Comparison of ENCODE assay signal across 27 cellular contexts in the genomic region with DNA sequence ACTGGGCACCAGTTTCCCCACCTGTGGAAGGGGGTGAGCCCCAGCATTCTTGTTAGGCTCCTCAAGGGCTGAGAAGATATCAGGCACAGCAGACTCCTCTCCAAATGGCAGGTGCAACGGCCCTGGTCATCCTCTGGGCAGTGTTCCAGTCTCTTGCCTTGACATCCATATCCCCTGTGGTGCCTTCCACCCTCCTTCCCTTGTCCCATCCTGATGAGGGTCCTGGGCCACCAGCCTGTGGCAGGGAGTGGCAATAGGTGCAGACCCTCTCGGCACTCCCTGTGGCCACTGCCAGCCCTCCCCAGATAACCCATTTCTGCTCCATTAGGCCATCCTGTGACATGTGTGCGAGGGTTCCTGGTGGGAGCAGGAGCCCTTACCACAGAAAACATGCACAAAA.
"Had no signal": no experiment of that assay in that cellular context is flagged by ENCODE, and none has a peak within 500 bp of the region (broad histone marks: within the 10 kb centered on the region; RNA-seq: fewer than 3 reads in every experiment).

No MANE protein-coding gene starts in this region.

- H3K4me3 ChIP-seq: adrenal gland, body of pancreas, colonic mucosa had no signal

- H3K4me3 Mint-ChIP-seq: activated CD4-positive, alpha-beta memory T cell treated with anti-CD3 and anti-CD28 coated beads for 36 hours; activated CD4-positive, alpha-beta T cell treated with anti-CD3 and anti-CD28 coated beads for 36 hours; activated CD4-positive, alpha-beta T cell treated with anti-CD3 and anti-CD28 coated beads, Interleukin-2, amount 10 ng/mL, durations not matched to agents 24 days and 14 days; activated CD8-positive, alpha-beta memory T cell treated with anti-CD3 and anti-CD28 coated beads, Interleukin-2, amount 10 ng/mL, durations not matched to agents 7 days and 5 days; activated CD8-positive, alpha-beta T cell treated with anti-CD3 and anti-CD28 coated beads, Interleukin-2, amount 10 ng/mL, durations not matched to agents 7 days and 5 days; activated naive CD4-positive, alpha-beta T cell treated with anti-CD3 and anti-CD28 coated beads for 36 hours; activated naive CD4-positive, alpha-beta T cell treated with anti-CD3 and anti-CD28 coated beads, Interleukin-2, amount 50 U/mL, for 24 hours; activated naive CD8-positive, alpha-beta T cell treated with anti-CD3 and anti-CD28 coated beads for 36 hours; activated naive CD8-positive, alpha-beta T cell treated with anti-CD3 and anti-CD28 coated beads, Interleukin-2, amount 50 U/mL, for 24 hours; activated T-helper 1 cell treated with anti-CD3 and anti-CD28 coated beads, Interleukin-12 subunit alpha, Interleukin-12 subunit beta, Interleukin-2, Interleukin-4 antibody, amounts not matched to agents 30 ng/mL and 10 ng/mL and 1 ng/mL, durations not matched to agents 14 hours and 24 hours and 36 hours had no signal

- H3K36me3 ChIP-seq: adrenal gland, colonic mucosa had no signal

- H3K9me3 Mint-ChIP-seq: activated CD4-positive, alpha-beta memory T cell treated with anti-CD3 and anti-CD28 coated beads for 36 hours; activated CD4-positive, alpha-beta T cell treated with anti-CD3 and anti-CD28 coated beads, Interleukin-2, amount 10 ng/mL, durations not matched to agents 24 days and 14 days; activated naive CD4-positive, alpha-beta T cell treated with anti-CD3 and anti-CD28 coated beads for 36 hours; activated naive CD4-positive, alpha-beta T cell treated with anti-CD3 and anti-CD28 coated beads, Interleukin-2, amount 50 U/mL, for 24 hours; activated naive CD8-positive, alpha-beta T cell treated with anti-CD3 and anti-CD28 coated beads for 36 hours; activated naive CD8-positive, alpha-beta T cell treated with anti-CD3 and anti-CD28 coated beads, Interleukin-2, amount 50 U/mL, for 24 hours; activated T-helper 1 cell treated with anti-CD3 and anti-CD28 coated beads, Interleukin-12 subunit alpha, Interleukin-12 subunit beta, Interleukin-2, Interleukin-4 antibody, amounts not matched to agents 30 ng/mL and 10 ng/mL and 1 ng/mL, durations not matched to agents 14 hours and 24 hours and 36 hours; activated T-helper 2 cell treated with anti-CD3 and anti-CD28 coated beads, Interferon-gamma antibody, Interleukin-2, Interleukin-4, amounts not matched to agents 10 μg/mL and 5 μg/mL and 100 μg/mL, durations not matched to agents 14 hours and 24 hours and 36 hours had no signal

- H3K27ac Mint-ChIP-seq: activated CD4-positive, alpha-beta memory T cell treated with anti-CD3 and anti-CD28 coated beads for 36 hours; activated CD4-positive, alpha-beta T cell treated with anti-CD3 and anti-CD28 coated beads for 36 hours; activated CD4-positive, alpha-beta T cell treated with anti-CD3 and anti-CD28 coated beads, Interleukin-2, amount 10 ng/mL, durations not matched to agents 24 days and 14 days; activated CD8-positive, alpha-beta memory T cell treated with anti-CD3 and anti-CD28 coated beads, Interleukin-2, amount 10 ng/mL, durations not matched to agents 7 days and 5 days; activated CD8-positive, alpha-beta T cell treated with anti-CD3 and anti-CD28 coated beads, Interleukin-2, amount 10 ng/mL, durations not matched to agents 7 days and 5 days; activated naive CD4-positive, alpha-beta T cell treated with anti-CD3 and anti-CD28 coated beads for 36 hours; activated naive CD4-positive, alpha-beta T cell treated with anti-CD3 and anti-CD28 coated beads, Interleukin-2, amount 50 U/mL, for 24 hours; activated naive CD8-positive, alpha-beta T cell treated with anti-CD3 and anti-CD28 coated beads for 36 hours; activated naive CD8-positive, alpha-beta T cell treated with anti-CD3 and anti-CD28 coated beads, Interleukin-2, amount 50 U/mL, for 24 hours; activated T-helper 1 cell treated with anti-CD3 and anti-CD28 coated beads, Interleukin-12 subunit alpha, Interleukin-12 subunit beta, Interleukin-2, Interleukin-4 antibody, amounts not matched to agents 30 ng/mL and 10 ng/mL and 1 ng/mL, durations not matched to agents 14 hours and 24 hours and 36 hours; activated T-helper 2 cell treated with anti-CD3 and anti-CD28 coated beads, Interferon-gamma antibody, Interleukin-2, Interleukin-4, amounts not matched to agents 10 μg/mL and 5 μg/mL and 100 μg/mL, durations not matched to agents 14 hours and 24 hours and 36 hours had no signal

- H3K27me3 Mint-ChIP-seq: activated CD4-positive, alpha-beta T cell treated with anti-CD3 and anti-CD28 coated beads, Interleukin-2, amount 10 ng/mL, durations not matched to agents 24 days and 14 days; activated CD8-positive, alpha-beta memory T cell treated with anti-CD3 and anti-CD28 coated beads, Interleukin-2, amount 10 ng/mL, durations not matched to agents 7 days and 5 days; activated naive CD8-positive, alpha-beta T cell treated with anti-CD3 and anti-CD28 coated beads for 36 hours; activated naive CD8-positive, alpha-beta T cell treated with anti-CD3 and anti-CD28 coated beads, Interleukin-2, amount 50 U/mL, for 24 hours had no signal

- H3K27ac ChIP-seq: adrenal gland, body of pancreas, colonic mucosa had no signal

- H3K9me3 ChIP-seq: adrenal gland, body of pancreas, colonic mucosa had no signal

- H3K27me3 ChIP-seq: adrenal gland, body of pancreas, colonic mucosa had no signal

- FAIRE-seq: frontal cortex had no signal

- H3K4me1 ChIP-seq: adrenal gland, body of pancreas, colonic mucosa had no signal

- H3K4me1 Mint-ChIP-seq: activated CD4-positive, alpha-beta T cell treated with anti-CD3 and anti-CD28 coated beads for 36 hours; activated CD4-positive, alpha-beta T cell treated with anti-CD3 and anti-CD28 coated beads, Interleukin-2, amount 10 ng/mL, durations not matched to agents 24 days and 14 days; activated CD8-positive, alpha-beta memory T cell treated with anti-CD3 and anti-CD28 coated beads, Interleukin-2, amount 10 ng/mL, durations not matched to agents 7 days and 5 days; activated naive CD4-positive, alpha-beta T cell treated with anti-CD3 and anti-CD28 coated beads, Interleukin-2, amount 50 U/mL, for 24 hours; activated naive CD8-positive, alpha-beta T cell treated with anti-CD3 and anti-CD28 coated beads for 36 hours; activated naive CD8-positive, alpha-beta T cell treated with anti-CD3 and anti-CD28 coated beads, Interleukin-2, amount 50 U/mL, for 24 hours had no signal

- H3K36me3 Mint-ChIP-seq: activated CD4-positive, alpha-beta memory T cell treated with anti-CD3 and anti-CD28 coated beads for 36 hours; activated CD8-positive, alpha-beta memory T cell treated with anti-CD3 and anti-CD28 coated beads, Interleukin-2, amount 10 ng/mL, durations not matched to agents 7 days and 5 days; activated naive CD4-positive, alpha-beta T cell treated with anti-CD3 and anti-CD28 coated beads, Interleukin-2, amount 50 U/mL, for 24 hours; activated naive CD8-positive, alpha-beta T cell treated with anti-CD3 and anti-CD28 coated beads for 36 hours had no signal

- DNase-seq: activated CD4-positive, alpha-beta memory T cell treated with anti-CD3 and anti-CD28 coated beads for 36 hours; activated CD4-positive, alpha-beta T cell treated with anti-CD3 and anti-CD28 coated beads for 36 hours; activated CD4-positive, alpha-beta T cell treated with anti-CD3 and anti-CD28 coated beads, Interleukin-2, amount 10 ng/mL, durations not matched to agents 24 days and 14 days; activated CD4-positive, CD25-positive, alpha-beta regulatory T cell; activated CD4-positive, CD25-positive, alpha-beta regulatory T cell treated with anti-CD3 and anti-CD28 coated beads, Interleukin-2, amount 50 U/mL, for 72 hours; activated CD8-positive, alpha-beta memory T cell treated with anti-CD3 and anti-CD28 coated beads, Interleukin-2, amount 10 ng/mL, durations not matched to agents 7 days and 5 days; activated CD8-positive, alpha-beta memory T cell treated with anti-CD3 and anti-CD28 coated beads, Interleukin-2, amount 50 U/mL, for 4 hours; activated CD8-positive, alpha-beta T cell treated with anti-CD3 and anti-CD28 coated beads, Interleukin-2, amount 10 ng/mL, durations not matched to agents 7 days and 5 days; activated effector memory CD4-positive, alpha-beta T cell treated with anti-CD3 and anti-CD28 coated beads, Interleukin-2, amount 50 U/mL, for 16 hours; activated naive CD4-positive, alpha-beta T cell treated with anti-CD3 and anti-CD28 coated beads for 36 hours; activated naive CD8-positive, alpha-beta T cell treated with anti-CD3 and anti-CD28 coated beads for 36 hours; activated naive CD8-positive, alpha-beta T cell treated with anti-CD3 and anti-CD28 coated beads, Interleukin-2, amount 50 U/mL, for 24 hours; activated T-cell treated with anti-CD3 and anti-CD28 coated beads, Interleukin-2, amount 50 U/mL, for 1 hour; activated T-cell treated with anti-CD3 and anti-CD28 coated beads, Interleukin-2, amount 50 U/mL, for 48 hours; adrenal gland; amygdala; aorta; body of pancreas; caudate nucleus; colonic mucosa; effector CD8-positive, alpha-beta T cell; foreskin fibroblast; T-helper 2 cell had no signal
